10 cellular contexts compared by ENCODE assay signal in the genomic region with DNA sequence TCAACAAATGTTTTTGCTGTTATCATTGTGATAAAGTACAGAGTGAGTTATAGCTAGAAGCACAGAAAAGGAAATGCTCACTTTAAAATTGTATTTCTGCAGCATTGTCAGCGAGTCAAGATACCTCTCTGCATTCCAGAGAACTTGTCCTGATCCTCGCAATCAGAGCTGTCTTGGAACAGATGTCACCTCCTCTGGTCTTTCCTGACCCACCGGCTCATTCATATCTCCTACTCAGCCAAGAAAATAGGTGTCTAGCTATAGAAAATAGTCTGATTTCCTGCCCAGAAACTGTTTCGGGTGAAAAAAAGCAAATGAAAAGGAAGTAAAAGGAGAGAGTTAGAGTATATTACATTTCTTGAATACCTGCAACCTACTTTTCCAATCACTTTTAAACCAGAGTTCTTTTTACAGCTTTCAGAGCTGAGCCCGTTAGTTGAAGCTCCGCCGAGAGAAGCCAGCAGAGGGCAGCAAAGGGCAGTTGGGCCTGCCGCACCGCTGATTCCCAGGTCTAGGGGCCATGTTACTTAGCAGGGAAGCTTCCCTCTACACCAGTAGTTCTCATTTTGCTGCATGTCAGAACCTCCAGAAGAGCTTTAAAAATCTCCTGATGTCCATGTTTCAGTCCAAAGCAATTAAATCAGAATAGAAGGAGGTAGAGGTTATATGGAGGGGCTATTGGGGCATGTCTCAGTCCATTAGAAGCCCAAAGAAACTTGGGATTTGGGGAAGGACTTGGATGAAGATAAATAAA.
DNase-seq lines count a peak whose midpoint lies in the region.
"Had no signal": no experiment of that assay in that cellular context is flagged by ENCODE, and none has a peak within 500 bp of the region (broad histone marks: within the 10 kb centered on the region; RNA-seq: fewer than 3 reads in every experiment).

No MANE protein-coding gene starts in this region.

- H4K5ac ChIP-seq in mesendoderm (ENCODE audit: low read length): no peak overlapping the region

- DNase-seq in NCI-H345 (lab: John Stamatoyannopoulos, UW) (peak; percentile 1), NCI-H345 treated with DMSO at 0.1 percent for 48 hours (lab: John Stamatoyannopoulos, UW; ENCODE audit: unreplicated experiment) (no peak), GM23248 (peak; percentile 41), KBM-7 (peak; percentile 73), ecto neural progenitor cell (ENCODE audit: low spot score) (peak; percentile 85), mesendoderm (peak; percentile 72)
- DNase-seq in T-helper 2 cell treated with Interferon-gamma antibody and Interleukin-4, amounts not matched to agents 5 μg/mL and 100 μg/mL, for 36 hours (ENCODE audit: low spot score): peak; percentile 28
- DNase-seq in stimulated activated naive CD4-positive, alpha-beta T cell treated with Interleukin-2 at 50 U/mL for 16 hours (lab: John Stamatoyannopoulos, UW): peak; percentile 19

- no peak overlapping the region for H3K4me3 Mint-ChIP-seq in T-helper 2 cell treated with Interferon-gamma antibody and Interleukin-4, amounts not matched to agents 5 μg/mL and 100 μg/mL, for 36 hours
- H3K4me3 Mint-ChIP-seq: CD8-positive, alpha-beta memory T cell; central memory CD8-positive, alpha-beta T cell had no signal

- H4K8ac ChIP-seq in mesendoderm (ENCODE audit: low read depth, low read length): no peak overlapping the region

- no peak overlapping the region for H2BK120ac ChIP-seq in mesendoderm (ENCODE audit: low read depth, low read length)

- no peak overlapping the region for H2BK5ac ChIP-seq in mesendoderm (ENCODE audit: low read length)

- peaks cover 60% of the 10 kb centered on the region for H3F3A ChIP-seq in GM23248 (ENCODE audit: insufficient read depth)

- peaks cover 13% of the 10 kb centered on the region for H3K4me1 Mint-ChIP-seq in T-helper 2 cell treated with Interferon-gamma antibody and Interleukin-4, amounts not matched to agents 5 μg/mL and 100 μg/mL, for 36 hours (ENCODE audit: low read depth)
- H3K4me1 Mint-ChIP-seq: central memory CD8-positive, alpha-beta T cell had no signal

- no peak overlapping the region for H2BK15ac ChIP-seq in mesendoderm (replicated peaks; ENCODE audit: low read depth)

- no peak overlapping the region for H2AFZ ChIP-seq in GM23248

- H3K9me2 ChIP-seq in GM23248 (ENCODE audit: insufficient read depth): no peaks in the 10 kb centered on the region

- in situ Hi-C loops in GM23248 (cut with MboI) (loop anchor here (25.0 kb wide), 2 partner anchors 418 to 668 kb away; no protein-coding TSS in a partner anchor), KBM-7 (cut with MboI; ENCODE audit: low pct_unique_long_range_greater_than_20kb, low sequenced_read_pairs) (no loop called here)

- H3K79me2 ChIP-seq in GM23248 (ENCODE audit: insufficient read depth) (no peaks in the 10 kb centered on the region), mesendoderm (ENCODE audit: control insufficient read depth, insufficient read depth, low read length) (no peaks in the 10 kb centered on the region)

- H3K27ac ChIP-seq in GM23248 (no peak overlapping the region), mesendoderm (ENCODE audit: low read depth, low read length) (no peak overlapping the region)

- no peak overlapping the region for H3K18ac ChIP-seq in mesendoderm (ENCODE audit: low read length)

- H3K56ac ChIP-seq in mesendoderm (ENCODE audit: low read length): no peak overlapping the region

- H3K36me3 ChIP-seq in GM23248 (ENCODE audit: low read depth) (no peaks in the 10 kb centered on the region), mesendoderm (ENCODE audit: control insufficient read depth, insufficient read depth, low read length) (no peaks in the 10 kb centered on the region)

- no peak overlapping the region for H3K4ac ChIP-seq in mesendoderm (ENCODE audit: low read depth, low read length)

- H3K9ac ChIP-seq in GM23248 (no peak overlapping the region), mesendoderm (ENCODE audit: low read length) (no peak overlapping the region)

- no peaks in the 10 kb centered on the region for H4K20me1 ChIP-seq in GM23248 (ENCODE audit: insufficient read depth)

- H3K4me1 ChIP-seq in GM23248 (ENCODE audit: insufficient read depth) (peaks cover 51% of the 10 kb centered on the region), mesendoderm (ENCODE audit: control insufficient read depth, low read depth, low read length) (no peaks in the 10 kb centered on the region)

- no peak overlapping the region for H3K23ac ChIP-seq in mesendoderm (ENCODE audit: low read length)

- H2AK5ac ChIP-seq in mesendoderm (ENCODE audit: low read length): no peak overlapping the region

- H3K36me3 Mint-ChIP-seq in T-helper 2 cell treated with Interferon-gamma antibody and Interleukin-4, amounts not matched to agents 5 μg/mL and 100 μg/mL, for 36 hours (ENCODE audit: low read depth): no peaks in the 10 kb centered on the region
- H3K36me3 Mint-ChIP-seq: CD8-positive, alpha-beta memory T cell had no signal

- H3K9me3 ChIP-seq in GM23248 (ENCODE audit: low read depth): no peaks in the 10 kb centered on the region

- H3K27me3 ChIP-seq in GM23248 (replicated peaks; ENCODE audit: insufficient read depth) (no peaks in the 10 kb centered on the region), mesendoderm (ENCODE audit: insufficient read depth, low read length, poor library complexity) (no peaks in the 10 kb centered on the region)

- H3K4me3 ChIP-seq in GM23248: no peak overlapping the region
- H3K4me3 ChIP-seq in mesendoderm (ENCODE audit: low read length): no peak overlapping the region

- peaks cover 61% of the 10 kb centered on the region for H3K27me3 Mint-ChIP-seq in T-helper 2 cell treated with Interferon-gamma antibody and Interleukin-4, amounts not matched to agents 5 μg/mL and 100 μg/mL, for 36 hours (ENCODE audit: low read depth)
- H3K27me3 Mint-ChIP-seq: central memory CD8-positive, alpha-beta T cell had no signal

- H3K79me1 ChIP-seq in mesendoderm (ENCODE audit: low read length): no peaks in the 10 kb centered on the region

- no peak overlapping the region for H3K27ac Mint-ChIP-seq in T-helper 2 cell treated with Interferon-gamma antibody and Interleukin-4, amounts not matched to agents 5 μg/mL and 100 μg/mL, for 36 hours
- H3K27ac Mint-ChIP-seq: CD8-positive, alpha-beta memory T cell had no signal

- WGBS in GM23248 (ENCODE audit: low coverage in 1 of 2, low lambda C conversion rate in 2 of 2, missing lambda C conversion rate in 2 of 2), 2 experiments: 71 to 72% methylated on average over 9 of the region's 9 CpGs
- no CpG with 5 or more reads among the region's 9 CpGs for WGBS in mesendoderm (ENCODE audit: extremely low coverage, insufficient coverage, low lambda C conversion rate)

- H3K4me2 ChIP-seq in GM23248 (ENCODE audit: unreplicated experiment) (no peak overlapping the region), mesendoderm (ENCODE audit: low read length) (no peak overlapping the region)

- no peaks in the 10 kb centered on the region for H3K9me3 Mint-ChIP-seq in T-helper 2 cell treated with Interferon-gamma antibody and Interleukin-4, amounts not matched to agents 5 μg/mL and 100 μg/mL, for 36 hours
